In genomic region chr1:228869312-228869824, GRCh38 we compare ENCODE assay signal across 23 cellular contexts.
"Had no signal": no experiment of that assay in that cellular context is flagged by ENCODE, and none has a peak within 500 bp of the region (broad histone marks: within the 10 kb centered on the region; RNA-seq: fewer than 3 reads in every experiment).

No MANE protein-coding gene starts in this region.

- H3K9me3 ChIP-seq: esophagus muscularis mucosa, heart left ventricle, left lung, stomach, suprapubic skin, tibial nerve had no signal

- DNase-seq: activated CD4-positive, alpha-beta memory T cell treated with anti-CD3 and anti-CD28 coated beads, Interleukin-2, amount 10 ng/mL, durations not matched to agents 7 days and 5 days; activated CD4-positive, alpha-beta T cell treated with anti-CD3 and anti-CD28 coated beads, Interleukin-2, amount 10 ng/mL, durations not matched to agents 24 days and 14 days; activated CD4-positive, CD25-positive, alpha-beta regulatory T cell treated with anti-CD3 and anti-CD28 coated beads, Interleukin-2, amount 50 U/mL, for 72 hours; activated naive CD4-positive, alpha-beta T cell; activated T-cell treated with anti-CD3 and anti-CD28 coated beads, Interleukin-2, amount 50 U/mL, for 48 hours; cerebellar nuclear complex; cortex of kidney; foreskin keratinocyte; heart left ventricle; kidney glomerular epithelial cell; left lung; nephron progenitor cell; right cardiac atrium; stimulated activated CD4-positive, alpha-beta T cell treated with anti-CD3 and anti-CD28 coated beads, Interleukin-15, amount 100 ng/mL, for 24 hours; stimulated activated naive B cell treated with anti-CD40 and anti-IgM and Interleukin-4, amounts not matched to agents 10 μg/mL and 1 μg/mL and 100 μg/mL, for 72 hours; stomach; T-helper 2 cell had no signal

- H3K4me1 ChIP-seq: foreskin keratinocyte, parathyroid adenoma had no signal

- H3K4me3 ChIP-seq: esophagus muscularis mucosa, heart left ventricle, left lung, lung, stomach, suprapubic skin, tibial nerve had no signal

- H3K36me3 ChIP-seq: esophagus muscularis mucosa, heart left ventricle, left lung, stomach, suprapubic skin, tibial nerve had no signal

- H2AFZ ChIP-seq: parathyroid adenoma had no signal

- H3K27me3 ChIP-seq: esophagus muscularis mucosa, left lung, stomach, suprapubic skin, tibial nerve had no signal

- ATAC-seq: activated naive CD4-positive, alpha-beta T cell treated with anti-CD3 and anti-CD28 coated beads, Interleukin-2, amount 50 U/mL, for 72 hours; foreskin keratinocyte; heart left ventricle; left lung; right cardiac atrium; stimulated activated naive B cell treated with anti-CD40 and anti-IgM and Interleukin-4, amounts not matched to agents 10 μg/mL and 1 μg/mL and 100 μg/mL, for 72 hours had no signal

- H3K9ac ChIP-seq: parathyroid adenoma had no signal

- H3K27ac ChIP-seq: esophagus muscularis mucosa, foreskin keratinocyte, heart left ventricle, left lung, parathyroid adenoma, suprapubic skin, tibial nerve had no signal

- H3K79me2 ChIP-seq: parathyroid adenoma had no signal
